Comparison of ENCODE assay signal across 17 cellular contexts in the genomic region with DNA sequence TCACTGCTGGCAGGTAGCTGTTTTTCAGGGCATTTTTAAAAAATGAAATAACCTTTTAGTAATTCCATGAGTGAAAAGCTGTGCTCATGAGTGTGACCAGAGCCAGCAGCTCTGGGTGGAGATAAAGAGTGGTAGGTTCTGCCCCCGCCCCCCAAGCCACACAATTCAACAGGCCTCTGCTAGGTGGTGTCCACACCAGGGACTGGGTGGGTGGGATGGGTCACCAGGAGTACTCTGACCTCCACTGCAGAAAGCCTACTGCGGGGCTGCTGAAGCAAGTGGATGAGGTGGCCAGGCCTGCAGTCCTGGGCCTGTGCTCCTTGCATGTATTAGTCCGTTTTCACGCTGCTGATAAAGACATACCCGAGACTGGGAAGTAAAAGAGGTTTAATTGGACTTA. TPM values are rescaled to one million over a fixed set of nuclear protein-coding genes. Genes with fewer than 3 reads are reported as not detected.
DNase-seq lines count a peak whose midpoint lies in the region; TF ChIP-seq lines count a peak whose summit lies in the region.
"Had no signal": no experiment of that assay in that cellular context is flagged by ENCODE, and none has a peak within 500 bp of the region (broad histone marks: within the 10 kb centered on the region; RNA-seq: fewer than 3 reads in every experiment).

No MANE protein-coding gene starts in this region.

- H3K4me3 Mint-ChIP-seq in nephron progenitor cell, result no peak overlapping the region
- H3K4me3 Mint-ChIP-seq in CD8-positive, alpha-beta memory T cell, result no peak overlapping the region
- H3K4me3 Mint-ChIP-seq: CD14-positive monocyte; CD4-positive, alpha-beta memory T cell had no signal

- H3K4me1 Mint-ChIP-seq in nephron progenitor cell, result peaks cover 34% of the 10 kb centered on the region
- no peaks in the 10 kb centered on the region for H3K4me1 Mint-ChIP-seq in CD8-positive, alpha-beta memory T cell
- H3K4me1 Mint-ChIP-seq: CD14-positive monocyte; CD4-positive, alpha-beta memory T cell had no signal

- TF ChIP-seq CTCF in RWPE1 (conservative IDR thresholded peaks at IDR 0.05; ENCODE audit: low read depth) (no peak), nephron progenitor cell (IDR thresholded peaks at IDR 0.05) (no peak), colonic mucosa (IDR thresholded peaks at IDR 0.05) (no peak)

- peaks cover 19% of the 10 kb centered on the region for H3K9me3 Mint-ChIP-seq in nephron progenitor cell
- peaks cover 0 to 5% (median 2%) of the 10 kb centered on the region in 5 donors for H3K9me3 Mint-ChIP-seq in CD8-positive, alpha-beta memory T cell

- H3K36me3 ChIP-seq in H7 (replicated peaks; ENCODE audit: control insufficient read depth, insufficient read depth, low read length) (no peaks in the 10 kb centered on the region; the same call in 1 of the 2 replicates), colonic mucosa (no peaks in the 10 kb centered on the region)
- H3K36me3 ChIP-seq in CD8-positive, alpha-beta memory T cell (ENCODE audit: insufficient read depth, low read length), result no peaks in the 10 kb centered on the region
- H3K36me3 ChIP-seq: BLaER1 had no signal

- DNase-seq in H7 (peak; percentile 8), RWPE1 (ENCODE audit: low spot score) (no peak), nephron progenitor cell (no peak), colonic mucosa (no peak)
- no peak for DNase-seq in activated naive CD4-positive, alpha-beta T cell treated with anti-CD3 and anti-CD28 coated beads, Interleukin-2, amount 50 U/mL, for 16 hours
- no peak for DNase-seq in CD8-positive, alpha-beta memory T cell
- DNase-seq: CD4-positive, alpha-beta memory T cell; COR-L47; DMS 273 treated with DMSO at 0.1 percent for 48 hours; DMS53; DND-41; EL; HCEC 1CT had no signal

- H3K9ac ChIP-seq in colonic mucosa (ENCODE audit: low read depth in 2 of 2, low read length in 2 of 2), result no peak overlapping the region
- H3K9ac ChIP-seq: BLaER1 had no signal

- peak overlapping the region; percentile 42 for H3K27ac Mint-ChIP-seq in nephron progenitor cell
- peak overlapping the region in 1 of 8 donors; percentile 47 for H3K27ac Mint-ChIP-seq in CD8-positive, alpha-beta memory T cell
- H3K27ac Mint-ChIP-seq: CD4-positive, alpha-beta memory T cell had no signal

- H3K27me3 Mint-ChIP-seq in nephron progenitor cell (ENCODE audit: low read depth, poor library complexity), result peaks cover 7% of the 10 kb centered on the region
- peaks cover 5 to 21% of the 10 kb centered on the region in 2 donors for H3K27me3 Mint-ChIP-seq in CD8-positive, alpha-beta memory T cell

- H3K27ac ChIP-seq in RWPE1, result 0 out of 2 replicates have a peak overlapping the region, but pooled peaks have one; percentile 1
- H3K27ac ChIP-seq in colonic mucosa, result no peak overlapping the region
- no peak overlapping the region for H3K27ac ChIP-seq in CD8-positive, alpha-beta memory T cell (ENCODE audit: low read depth, low read length)
- H3K27ac ChIP-seq: A549, BLaER1 had no signal

- H3K4me3 ChIP-seq in H7 (ENCODE audit: insufficient read depth, low read depth, low read length) (no peak overlapping the region), colonic mucosa (no peak overlapping the region)
- no peak overlapping the region for H3K4me3 ChIP-seq in CD8-positive, alpha-beta memory T cell (ENCODE audit: low read length)
- H3K4me3 ChIP-seq: A549, BLaER1, GM12878 had no signal

- CTCF ChIA-PET in RWPE1 (lab: Yijun Ruan, JAX), result no interaction called here
- CTCF ChIA-PET in CD8-positive, alpha-beta memory T cell (lab: Charles Lee), result no interaction called here

- intact Hi-C loops in colonic mucosa (cut with DNase I), result no loop called here

- POLR2A ChIA-PET in RWPE1 (lab: Yijun Ruan, JAX; ENCODE audit: low non-redundant PET), result no interaction called here
- POLR2A ChIA-PET in CD8-positive, alpha-beta memory T cell (lab: Charles Lee), result no interaction called here

- no peaks in the 10 kb centered on the region for H3K27me3 ChIP-seq in H7 (ENCODE audit: control insufficient read depth, insufficient read depth, low read length)
- H3K27me3 ChIP-seq in colonic mucosa, result no peaks in the 10 kb centered on the region
- H3K27me3 ChIP-seq in CD8-positive, alpha-beta memory T cell (ENCODE audit: insufficient read depth, low read length, poor library complexity, severe bottlenecking), result no peaks in the 10 kb centered on the region
- H3K27me3 ChIP-seq: BLaER1 had no signal

- H3K4me1 ChIP-seq in colonic mucosa, result no peaks in the 10 kb centered on the region
- H3K4me1 ChIP-seq in CD8-positive, alpha-beta memory T cell (ENCODE audit: insufficient read depth, low read length), result no peaks in the 10 kb centered on the region
- H3K4me1 ChIP-seq: A549 had no signal

- peaks cover 10% of the 10 kb centered on the region for H3K36me3 Mint-ChIP-seq in nephron progenitor cell (ENCODE audit: low read depth)
- no peaks in the 10 kb centered on the region for H3K36me3 Mint-ChIP-seq in CD8-positive, alpha-beta memory T cell
- H3K36me3 Mint-ChIP-seq: CD14-positive monocyte; CD4-positive, alpha-beta memory T cell had no signal

- no peaks in the 10 kb centered on the region for H3K9me3 ChIP-seq in colonic mucosa
- H3K9me3 ChIP-seq in CD8-positive, alpha-beta memory T cell (ENCODE audit: low read length), result no peaks in the 10 kb centered on the region
- H3K9me3 ChIP-seq: A549, BLaER1 had no signal

RNA-seq across cellular contexts. Expression of a gene that starts 15.3 kb away (rescaled TPM):
- 4.4 and 6.3 TPM in 2 replicates for total RNA-seq in H7 (2014; rRNA removed; shearing (Covaris generic))
- 1 to 10 TPM; 1.0 to 1.2 TPM for total RNA-seq in colonic mucosa
- total RNA-seq in CD8-positive, alpha-beta memory T cell, result under 1 TPM; 0.33 to 0.48 TPM
- polyA plus RNA-seq in CD8-positive, alpha-beta memory T cell, result 0.32 TPM
- polyA plus RNA-seq: CD14-positive monocyte had no signal
